Comparison of ENCODE assay signal across 24 cellular contexts in the genomic region with DNA sequence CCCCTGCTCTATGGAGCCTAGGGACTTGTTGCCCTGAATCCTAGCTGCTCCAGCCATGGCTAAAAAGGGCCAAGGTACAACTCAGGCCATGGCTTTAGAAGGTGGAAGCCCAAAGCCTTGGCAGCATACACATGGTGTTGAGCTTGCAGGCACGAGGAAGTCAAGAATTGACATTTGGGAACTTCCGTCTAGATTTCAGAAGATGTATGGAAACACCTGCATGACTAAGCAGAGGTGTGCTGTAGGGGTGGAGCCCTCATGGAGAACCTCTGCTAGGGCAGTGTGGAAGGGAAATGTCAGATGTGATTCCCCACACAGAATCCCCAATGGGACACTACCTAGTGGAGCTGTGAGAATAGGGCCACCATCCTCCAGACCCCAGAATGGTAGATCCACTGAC.
"Had no signal": no experiment of that assay in that cellular context is flagged by ENCODE, and none has a peak within 500 bp of the region (broad histone marks: within the 10 kb centered on the region; RNA-seq: fewer than 3 reads in every experiment).

No MANE protein-coding gene starts in this region.

- H3K36me3 ChIP-seq: gastroesophageal sphincter, heart left ventricle, left lung, ovary, spleen, stomach, thyroid gland, vagina had no signal

- H3K4me1 ChIP-seq: gastroesophageal sphincter, psoas muscle, stomach, vagina had no signal

- H2AFZ ChIP-seq: hepatocyte had no signal

- H3K9me3 ChIP-seq: gastroesophageal sphincter, heart left ventricle, left lung, ovary, psoas muscle, spleen, stomach, thyroid gland, vagina had no signal

- ATAC-seq: effector memory CD8-positive, alpha-beta T cell; gastroesophageal sphincter; heart left ventricle; left lung; natural killer cell; psoas muscle; right cardiac atrium had no signal

- FAIRE-seq: endometrium, kidney had no signal

- H3K4me2 ChIP-seq: hepatocyte had no signal

- H3K4me3 ChIP-seq: gastroesophageal sphincter, heart left ventricle, hepatocyte, left lung, ovary, psoas muscle, skin epidermis, spleen, stomach, thyroid gland, vagina had no signal

- H3K27me3 ChIP-seq: gastroesophageal sphincter, heart left ventricle, hepatocyte, left lung, ovary, spleen, stomach, thyroid gland, vagina had no signal

- H3K27ac ChIP-seq: gastroesophageal sphincter, heart left ventricle, hepatocyte, left lung, ovary, psoas muscle, skin epidermis, stomach, thyroid gland, vagina had no signal

- H3K79me2 ChIP-seq: hepatocyte had no signal

- DNase-seq: cortex of kidney; effector memory CD8-positive, alpha-beta T cell; foreskin fibroblast; heart left ventricle; kidney; left lung; mesendoderm; midbrain; natural killer cell; occipital lobe; ovary; posterior cingulate gyrus; psoas muscle; right cardiac atrium; spleen; stimulated activated naive CD4-positive, alpha-beta T cell treated with Interleukin-2 at 50 U/mL for 16 hours; stomach; thyroid gland; trophoblast cell had no signal
